ENCODE assay signal across 10 cellular contexts in the genomic region with DNA sequence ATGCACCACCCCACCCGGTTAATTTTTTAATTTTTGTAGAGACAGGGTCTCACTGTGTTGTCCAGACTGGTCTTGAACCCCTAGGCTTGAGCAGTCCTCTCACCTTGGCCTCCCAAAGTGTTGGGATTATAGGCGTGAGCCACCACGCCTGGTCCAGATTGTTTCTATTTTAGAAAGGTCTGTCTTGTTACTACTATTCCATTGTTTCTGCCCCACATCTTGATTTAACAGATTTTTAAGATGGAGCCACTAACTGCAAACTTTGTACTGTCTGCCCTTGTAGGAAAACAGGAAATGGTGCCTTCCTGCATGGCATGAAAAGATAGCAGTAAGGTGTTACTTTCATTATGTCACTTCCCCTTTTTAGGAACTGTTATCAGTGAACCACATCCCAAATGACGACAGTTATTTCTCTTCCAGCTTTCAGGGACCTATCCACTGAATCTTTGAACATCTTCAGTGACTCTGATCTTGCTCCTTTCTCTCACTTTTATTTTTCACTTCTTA. TPM values are rescaled to one million over a fixed set of nuclear protein-coding genes. Genes with fewer than 3 reads are reported as not detected.
DNase-seq lines count a peak whose midpoint lies in the region; ATAC-seq, FAIRE-seq and TF ChIP-seq lines count a peak whose summit lies in the region.
"Had no signal": no experiment of that assay in that cellular context is flagged by ENCODE, and none has a peak within 500 bp of the region (broad histone marks: within the 10 kb centered on the region; RNA-seq: fewer than 3 reads in every experiment).

No MANE protein-coding gene starts in this region.

- H3K9me3 ChIP-seq in CD4-positive, alpha-beta memory T cell (ENCODE audit: control insufficient read depth in 1 of 2, low read length in 2 of 2) = no peaks in the 10 kb centered on the region
- H3K9me3 ChIP-seq in SK-N-SH = no peaks in the 10 kb centered on the region
- H3K9me3 ChIP-seq: SJSA1 had no signal

- H3K27ac Mint-ChIP-seq in CD4-positive, alpha-beta memory T cell = peak overlapping the region; percentile 22 to 90 (median 77)
- peak overlapping the region; percentile 41 for H3K27ac Mint-ChIP-seq in activated CD8-positive, alpha-beta T cell treated with anti-CD3 and anti-CD28 coated beads for 36 hours

- H3K4me1 Mint-ChIP-seq in CD4-positive, alpha-beta memory T cell = peaks cover 15 to 28% (median 20%) of the 10 kb centered on the region in 4 donors
- peaks cover 16% of the 10 kb centered on the region for H3K4me1 Mint-ChIP-seq in activated CD8-positive, alpha-beta T cell treated with anti-CD3 and anti-CD28 coated beads for 36 hours (ENCODE audit: low read depth)

- H3K9ac ChIP-seq in SK-N-SH = no peak overlapping the region

- H3K36me3 ChIP-seq in CD4-positive, alpha-beta memory T cell (ENCODE audit: insufficient read depth, low read length) = peaks cover 15% of the 10 kb centered on the region
- peaks cover 34 to 46% of the 10 kb centered on the region in 2 experiments for H3K36me3 ChIP-seq in SK-N-SH (replicated peaks in 1 of 2; ENCODE audit: control insufficient read depth in 1 of 2, insufficient read depth in 2 of 2, low read length in 1 of 2)

- H3K4me2 ChIP-seq in SK-N-SH = no peak overlapping the region

- H3K9me3 Mint-ChIP-seq in CD4-positive, alpha-beta memory T cell = peaks cover 0 to 3% (median 0%) of the 10 kb centered on the region in 8 donors
- no peaks in the 10 kb centered on the region for H3K9me3 Mint-ChIP-seq in activated CD8-positive, alpha-beta T cell treated with anti-CD3 and anti-CD28 coated beads for 36 hours

- no peak overlapping the region for H3K4me3 ChIP-seq in CD4-positive, alpha-beta memory T cell (ENCODE audit: low read length in 2 of 2)
- H3K4me3 ChIP-seq in SK-N-SH (ENCODE audit: low read depth in 2 of 2, low read length in 1 of 2) = no peak overlapping the region
- H3K4me3 ChIP-seq: SJSA1 had no signal

- H3K27me3 ChIP-seq in CD4-positive, alpha-beta memory T cell (ENCODE audit: insufficient read depth, low read length) = no peaks in the 10 kb centered on the region
- no peaks in the 10 kb centered on the region for H3K27me3 ChIP-seq in SK-N-SH (ENCODE audit: insufficient read depth)
- H3K27me3 ChIP-seq: SJSA1 had no signal

- H3K9me2 ChIP-seq in SK-N-SH = no peaks in the 10 kb centered on the region

- FAIRE-seq in urothelium cell line (lab: Jason Lieb, UNC) = no peak
- FAIRE-seq: endometrium had no signal

- H2AFZ ChIP-seq in SK-N-SH (ENCODE audit: low read depth) = no peak overlapping the region

- no peak for TF ChIP-seq EP300 in SK-N-SH (IDR thresholded peaks at IDR 0.05; ENCODE audit: borderline replicate concordance in 1 of 2, low read depth in 1 of 2, low read length in 1 of 2)

- POLR2A ChIA-PET in CD4-positive, alpha-beta memory T cell (lab: Charles Lee; ENCODE audit: partially characterized antibody) = interaction anchor here (0.7 to 5.2 kb wide), 4 partner anchors 21 to 66 kb away, joined by 3 to 41 read pairs (median 4); a partner anchor contains a TSS
- POLR2A ChIA-PET in activated CD8-positive, alpha-beta T cell treated with anti-CD3 and anti-CD28 coated beads for 36 hours (lab: Charles Lee) = interaction anchor here (0.8 to 9.3 kb wide), 3 partner anchors 9 to 22 kb away, joined by 4 to 51 read pairs (median 6); no protein-coding TSS in a partner anchor
- POLR2A ChIA-PET in SK-N-SH (lab: Yijun Ruan, JAX) = no interaction called here

- peaks cover 52 to 61% of the 10 kb centered on the region in 2 donors for H3K36me3 Mint-ChIP-seq in CD4-positive, alpha-beta memory T cell
- peaks cover 60% of the 10 kb centered on the region for H3K36me3 Mint-ChIP-seq in activated CD8-positive, alpha-beta T cell treated with anti-CD3 and anti-CD28 coated beads for 36 hours (ENCODE audit: low read depth)

- peak overlapping the region; percentile 3 for H3K27ac ChIP-seq in CD4-positive, alpha-beta memory T cell (ENCODE audit: low read depth, low read length)
- H3K27ac ChIP-seq in SK-N-SH (ENCODE audit: low read depth in 2 of 2, low read length in 1 of 2) = no peak overlapping the region
- H3K27ac ChIP-seq: SJSA1 had no signal

- no peaks in the 10 kb centered on the region for H4K20me1 ChIP-seq in SK-N-SH (ENCODE audit: insufficient read depth)

- intact Hi-C loops in CD4-positive, alpha-beta memory T cell (cut with micrococcal nuclease) = no loop called here
- intact Hi-C loops in activated CD8-positive, alpha-beta T cell treated with anti-CD3 and anti-CD28 coated beads for 36 hours (cut with micrococcal nuclease) = no loop called here

- no peaks in the 10 kb centered on the region for H3F3A ChIP-seq in SK-N-SH (replicated peaks; ENCODE audit: insufficient read depth)

- H3K27me3 Mint-ChIP-seq in CD4-positive, alpha-beta memory T cell = no peaks in the 10 kb centered on the region
- H3K27me3 Mint-ChIP-seq in activated CD8-positive, alpha-beta T cell treated with anti-CD3 and anti-CD28 coated beads for 36 hours = no peaks in the 10 kb centered on the region

- no peak for TF ChIP-seq RAD21 in SK-N-SH (IDR thresholded peaks at IDR 0.05; ENCODE audit: low read length)

- H3K79me2 ChIP-seq in SK-N-SH (ENCODE audit: insufficient read depth) = peaks cover 17% of the 10 kb centered on the region

- CTCF ChIA-PET in CD4-positive, alpha-beta memory T cell (lab: Charles Lee; ENCODE audit: partially characterized antibody) = interaction anchor here (0.7 to 1.9 kb wide), 2 partner anchors 23 to 66 kb away, joined by 3 to 5 read pairs; a partner anchor contains a TSS
- CTCF ChIA-PET in activated CD8-positive, alpha-beta T cell treated with anti-CD3 and anti-CD28 coated beads for 36 hours (lab: Charles Lee) = interaction anchor here (0.7 kb wide), 1 partner anchor 10 kb away, joined by 3 read pairs; no protein-coding TSS in a partner anchor
- CTCF ChIA-PET in SK-N-SH (lab: Yijun Ruan, JAX) = interaction anchor here (0.9 to 1.4 kb wide), 3 partner anchors 9 to 89 kb away, joined by 3 to 4 read pairs (median 3); no protein-coding TSS in a partner anchor

- TF ChIP-seq CTCF in activated CD8-positive, alpha-beta T cell treated with anti-CD3 and anti-CD28 coated beads for 36 hours (IDR thresholded peaks at IDR 0.05) = no peak
- no peak for TF ChIP-seq CTCF in SK-N-SH (IDR thresholded peaks at IDR 0.05)

- WGBS in SK-N-SH (ENCODE audit: low lambda C conversion rate) = 91% methylated on average over 4 of the region's 4 CpGs

- H3K4me1 ChIP-seq in CD4-positive, alpha-beta memory T cell (ENCODE audit: insufficient read depth, low read length) = peaks cover 21% of the 10 kb centered on the region
- H3K4me1 ChIP-seq in SK-N-SH (ENCODE audit: control insufficient read depth in 1 of 2, insufficient read depth in 2 of 2, low read depth in 1 of 2, low read length in 1 of 2) = no peaks in the 10 kb centered on the region; a peak in 1 of 4 replicates

- H3K4me3 Mint-ChIP-seq in CD4-positive, alpha-beta memory T cell = peak overlapping the region in 6 of 8 donors; percentile 39 to 73 (median 58)
- H3K4me3 Mint-ChIP-seq in activated CD8-positive, alpha-beta T cell treated with anti-CD3 and anti-CD28 coated beads for 36 hours = no peak overlapping the region

- ATAC-seq in GM19455 (IDR thresholded peaks at IDR 0.05; ENCODE audit: unreplicated experiment) (peak; percentile 77), HG03378 (IDR thresholded peaks at IDR 0.05; ENCODE audit: unreplicated experiment) (peak; percentile 95)
- no peak for ATAC-seq in activated CD8-positive, alpha-beta T cell treated with anti-CD3 and anti-CD28 coated beads for 36 hours

- DNase-seq in CD4-positive, alpha-beta memory T cell = peak in 3 of 5 donors; percentile 6 to 20 (median 13)
- no peak for DNase-seq in activated CD8-positive, alpha-beta T cell treated with anti-CD3 and anti-CD28 coated beads for 36 hours
- DNase-seq in SK-N-SH (no peak), urothelium cell line (ENCODE audit: low spot score) (no peak), HK-2 (ENCODE audit: unreplicated experiment) (no peak)
- no peak for DNase-seq in stimulated activated CD4-positive, alpha-beta T cell treated with anti-CD3 and anti-CD28 coated beads, Interleukin-12 subunit alpha, Interleukin-12 subunit beta, amount 100 ng/mL, for 4 hours

TF ChIP-seq in SK-N-SH, 30 proteins besides CTCF, POLR2A, EP300 and RAD21:
- TF ChIP-seq NFIC (IDR thresholded peaks at IDR 0.05; ENCODE audit: borderline replicate concordance) = no peak
- TF ChIP-seq RFX5 (IDR thresholded peaks at IDR 0.05; ENCODE audit: low read length) = no peak
- no peak for TF ChIP-seq RXRA (IDR thresholded peaks at IDR 0.05; ENCODE audit: borderline replicate concordance, low read depth)
- TF ChIP-seq TCF12 (IDR thresholded peaks at IDR 0.05) = no peak

RNA-seq across cellular contexts. Expression of a gene that starts 23.2 kb away (rescaled TPM):
- total RNA-seq in CD4-positive, alpha-beta memory T cell = 100 to 1,000 TPM; 198 to 199 TPM
- 10 to 100 TPM; 17.4 to 29.8 TPM for polyA plus RNA-seq in CD4-positive, alpha-beta memory T cell
- total RNA-seq in activated CD8-positive, alpha-beta T cell treated with anti-CD3 and anti-CD28 coated beads for 36 hours = 100 to 1,000 TPM; 334 to 344 TPM
- 56.7 and 76.9 TPM in 2 replicates for polyA plus RNA-seq in SK-N-SH (2012; rRNA removed)
- 56.1 and 91.9 TPM in 2 replicates for polyA plus RNA-seq in SK-N-SH (2012; cell fraction: cytosol; rRNA removed)
- polyA plus RNA-seq in SK-N-SH (2012; cell fraction: nucleus; rRNA removed) = 97.7 and 213 TPM in 2 replicates

RNA-seq across cellular contexts. Expression of a gene that starts 23.4 kb away (rescaled TPM):
- 10 to 100 TPM; 31.2 to 36.4 TPM for total RNA-seq in CD4-positive, alpha-beta memory T cell
- 10 to 100 TPM; 13.0 to 17.4 TPM for polyA plus RNA-seq in CD4-positive, alpha-beta memory T cell
- total RNA-seq in activated CD8-positive, alpha-beta T cell treated with anti-CD3 and anti-CD28 coated beads for 36 hours = 10 to 100 TPM; 17.0 to 18.9 TPM
- polyA plus RNA-seq in SK-N-SH (2012; rRNA removed) = 7.7 and 12.4 TPM in 2 replicates
- polyA plus RNA-seq in SK-N-SH (2012; cell fraction: cytosol; rRNA removed) = 11.9 and 15.0 TPM in 2 replicates
- polyA plus RNA-seq in SK-N-SH (2012; cell fraction: nucleus; rRNA removed) = 7.8 and 14.5 TPM in 2 replicates

RNA-seq across cellular contexts. Expression of a gene that starts 56.6 kb away (rescaled TPM):
- total RNA-seq in CD4-positive, alpha-beta memory T cell = 10 to 100 TPM; 15.4 to 16.7 TPM
- polyA plus RNA-seq in CD4-positive, alpha-beta memory T cell = 1 to 10 TPM in 1 of 2 donors, under 1 TPM in 1; 0.43 to 2.0 TPM
- 10 to 100 TPM; 25.4 to 26.5 TPM for total RNA-seq in activated CD8-positive, alpha-beta T cell treated with anti-CD3 and anti-CD28 coated beads for 36 hours
- polyA plus RNA-seq in SK-N-SH (2012; rRNA removed) = 4.3 and 6.0 TPM in 2 replicates
- 5.4 TPM in 2 replicates for polyA plus RNA-seq in SK-N-SH (2012; cell fraction: cytosol; rRNA removed)
- 6.6 and 13.9 TPM in 2 replicates for polyA plus RNA-seq in SK-N-SH (2012; cell fraction: nucleus; rRNA removed)

Comparison
In these comparisons a context has a peak if more than half of its experiments do, and no peak if none do; other contexts are left out.
1. DNase-seq: peak in CD4-positive, alpha-beta memory T cell (3 of 5); none in activated CD8-positive, alpha-beta T cell treated with anti-CD3 and anti-CD28 coated beads for 36 hours (single experiment), SK-N-SH (single experiment), urothelium cell line (single experiment), HK-2 (single experiment) and stimulated activated CD4-positive, alpha-beta T cell treated with anti-CD3 and anti-CD28 coated beads, Interleukin-12 subunit alpha, Interleukin-12 subunit beta, amount 100 ng/mL, for 4 hours (single experiment).